In genomic region chr7:53607961-53608360, GRCh38 we compare ENCODE assay signal across 25 cellular contexts.
"Had no signal": no experiment of that assay in that cellular context is flagged by ENCODE, and none has a peak within 500 bp of the region (broad histone marks: within the 10 kb centered on the region; RNA-seq: fewer than 3 reads in every experiment).

No MANE protein-coding gene starts in this region.

- H3K36me3 ChIP-seq: neural progenitor cell, ovary, prostate gland, right atrium auricular region, right lobe of liver, sigmoid colon, stomach, tibial artery, transverse colon, upper lobe of right lung, uterus had no signal

- H2AFZ ChIP-seq: neural progenitor cell, parathyroid adenoma had no signal

- H3K9me3 ChIP-seq: ovary, prostate gland, right atrium auricular region, right lobe of liver, testis, tibial artery, transverse colon, upper lobe of right lung, uterus had no signal

- H3K9ac ChIP-seq: neural progenitor cell, parathyroid adenoma had no signal

- FAIRE-seq: small intestine had no signal

- H3K4me1 ChIP-seq: parathyroid adenoma, prostate gland, right atrium auricular region, right lobe of liver, sigmoid colon, stomach, testis, transverse colon, upper lobe of right lung, uterus had no signal

- ATAC-seq: naive thymus-derived CD4-positive, alpha-beta T cell; natural killer cell; right lobe of liver; stimulated activated effector memory CD8-positive, alpha-beta T cell treated with anti-CD3 and anti-CD28 coated beads, Interleukin-12 subunit alpha, Interleukin-12 subunit beta, amount 100 ng/mL, for 72 hours; stimulated activated naive B cell treated with anti-CD40 and anti-IgM and Interleukin-4, amounts not matched to agents 10 μg/mL and 1 μg/mL and 100 μg/mL, for 72 hours; upper lobe of right lung had no signal

- H3K27ac ChIP-seq: neural progenitor cell, ovary, parathyroid adenoma, prostate gland, right atrium auricular region, right lobe of liver, sigmoid colon, stomach, testis, tibial artery, transverse colon, upper lobe of right lung, uterus had no signal

- H3K27me3 ChIP-seq: neural progenitor cell, ovary, right atrium auricular region, right lobe of liver, sigmoid colon, stomach, testis, tibial artery, transverse colon, upper lobe of right lung, uterus had no signal

- H3K4me2 ChIP-seq: neural progenitor cell had no signal

- H3K79me2 ChIP-seq: parathyroid adenoma had no signal

- DNase-seq: naive thymus-derived CD4-positive, alpha-beta T cell; natural killer cell; occipital lobe; ovary; retina; right lobe of liver; sigmoid colon; small intestine; stimulated activated CD4-positive, alpha-beta T cell treated with anti-CD3 and anti-CD28 coated beads, Interleukin-15, amount 100 ng/mL, for 24 hours; stimulated activated CD4-positive, alpha-beta T cell treated with anti-CD3 and anti-CD28 coated beads, Interleukin-2, amount 100 ng/mL, for 24 hours; stimulated activated CD4-positive, alpha-beta T cell treated with anti-CD3 and anti-CD28 coated beads, Interleukin-2, amount 100 ng/mL, for 48 hours; stimulated activated CD4-positive, alpha-beta T cell treated with anti-CD3 and anti-CD28 coated beads, Interleukin-4, amount 100 ng/mL, for 24 hours; stimulated activated naive B cell treated with anti-CD40 and anti-IgM and Interleukin-4, amounts not matched to agents 10 μg/mL and 1 μg/mL and 100 μg/mL, for 72 hours; stimulated activated naive CD4-positive, alpha-beta T cell treated with Interleukin-2 at 50 U/mL for 16 hours; stomach; testis; tibial artery; transverse colon; upper lobe of right lung; uterus had no signal

- H3K4me3 ChIP-seq: neural progenitor cell, ovary, prostate gland, right atrium auricular region, right lobe of liver, sigmoid colon, stomach, testis, tibial artery, transverse colon, upper lobe of right lung, uterus had no signal
